1 cellular context compared by ENCODE assay signal in genomic region chr2:218981390-218982311, GRCh38.
A peak's percentile ranks its signal among the peaks of the same experiment; 100 is the strongest.
TF ChIP-seq lines count a peak whose summit lies in the region.

No MANE protein-coding gene starts in this region.

TF ChIP-seq in K562, 482 proteins besides CTCF, POLR2A, EP300 and RAD21 (continued from another document):
- TF ChIP-seq, protein P1, sequence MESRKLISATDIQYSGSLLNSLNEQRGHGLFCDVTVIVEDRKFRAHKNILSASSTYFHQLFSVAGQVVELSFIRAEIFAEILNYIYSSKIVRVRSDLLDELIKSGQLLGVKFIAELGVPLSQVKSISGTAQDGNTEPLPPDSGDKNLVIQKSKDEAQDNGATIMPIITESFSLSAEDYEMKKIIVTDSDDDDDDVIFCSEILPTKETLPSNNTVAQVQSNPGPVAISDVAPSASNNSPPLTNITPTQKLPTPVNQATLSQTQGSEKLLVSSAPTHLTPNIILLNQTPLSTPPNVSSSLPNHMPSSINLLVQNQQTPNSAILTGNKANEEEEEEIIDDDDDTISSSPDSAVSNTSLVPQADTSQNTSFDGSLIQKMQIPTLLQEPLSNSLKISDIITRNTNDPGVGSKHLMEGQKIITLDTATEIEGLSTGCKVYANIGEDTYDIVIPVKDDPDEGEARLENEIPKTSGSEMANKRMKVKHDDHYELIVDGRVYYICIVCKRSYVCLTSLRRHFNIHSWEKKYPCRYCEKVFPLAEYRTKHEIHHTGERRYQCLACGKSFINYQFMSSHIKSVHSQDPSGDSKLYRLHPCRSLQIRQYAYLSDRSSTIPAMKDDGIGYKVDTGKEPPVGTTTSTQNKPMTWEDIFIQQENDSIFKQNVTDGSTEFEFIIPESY (CRISPR knock-in tag; IDR thresholded peaks at IDR 0.05) = peak; percentile 88
